Comparison of ENCODE assay signal across 15 cellular contexts in genomic region chr1:22077728-22078127, GRCh38. TPM values are rescaled to one million over a fixed set of nuclear protein-coding genes. Genes with fewer than 3 reads are reported as not detected.
DNase-seq lines count a peak whose midpoint lies in the region; ATAC-seq, FAIRE-seq and TF ChIP-seq lines count a peak whose summit lies in the region.
"Had no signal": no experiment of that assay in that cellular context is flagged by ENCODE, and none has a peak within 500 bp of the region (broad histone marks: within the 10 kb centered on the region; RNA-seq: fewer than 3 reads in every experiment).

No MANE protein-coding gene starts in this region.

- H3K36me3 Mint-ChIP-seq in T-helper 17 cell (ENCODE audit: low read depth), result peaks cover 13% of the 10 kb centered on the region
- H3K36me3 Mint-ChIP-seq in endothelial cell (ENCODE audit: low read depth, unreplicated experiment), result peaks cover 15% of the 10 kb centered on the region

- peaks cover 98% of the 10 kb centered on the region for H3K79me2 ChIP-seq in keratinocyte (ENCODE audit: control insufficient read depth, insufficient read depth, low read length)

- no peaks in the 10 kb centered on the region for H3K9me3 ChIP-seq in left ventricle myocardium inferior (replicated peaks)
- no peaks in the 10 kb centered on the region for H3K9me3 ChIP-seq in T-helper 17 cell (ENCODE audit: control insufficient read depth, low read length, poor library complexity, severe bottlenecking)
- no peaks in the 10 kb centered on the region for H3K9me3 ChIP-seq in keratinocyte (ENCODE audit: control insufficient read depth, low read depth, low read length)
- H3K9me3 ChIP-seq: thyroid gland had no signal

- H3K9me1 ChIP-seq in keratinocyte (ENCODE audit: control insufficient read depth, extremely low read depth, insufficient read depth, low read length), result peaks cover 11% of the 10 kb centered on the region

- no peaks in the 10 kb centered on the region for H3K9me3 Mint-ChIP-seq in endothelial cell (ENCODE audit: unreplicated experiment)
- H3K9me3 Mint-ChIP-seq: dendritic cell treated with granulocyte-macrophage colony-stimulating factor and Interleukin-4, amounts not matched to agents 40 ng/mL and 50 ng/mL, for 4 days; naive B cell had no signal

- FAIRE-seq in keratinocyte (lab: Jason Lieb, UNC), result peak; percentile 74
- FAIRE-seq: D721Med had no signal

- no peak overlapping the region for H2AFZ ChIP-seq in keratinocyte (ENCODE audit: control insufficient read depth, low read length)
- H2AFZ ChIP-seq: hepatocyte had no signal

- H3K4me1 ChIP-seq in left ventricle myocardium inferior (peaks cover 97% of the 10 kb centered on the region), keratinocyte (ENCODE audit: control insufficient read depth, extremely low read depth, insufficient read depth, low read length) (peaks cover 12% of the 10 kb centered on the region)

- dilution Hi-C loops in keratinocyte (cut with MboI; ENCODE audit: extremely low pct_ligation_motif_present, low sequenced_read_pairs), result no loop called here

- H4K20me1 ChIP-seq in keratinocyte (ENCODE audit: control insufficient read depth, extremely low read depth, insufficient read depth, low read length), result peaks cover 51% of the 10 kb centered on the region

- H3K4me3 Mint-ChIP-seq in T-helper 17 cell, result no peak overlapping the region
- no peak overlapping the region for H3K4me3 Mint-ChIP-seq in endothelial cell (ENCODE audit: unreplicated experiment)
- H3K4me3 Mint-ChIP-seq: dendritic cell treated with granulocyte-macrophage colony-stimulating factor and Interleukin-4, amounts not matched to agents 40 ng/mL and 50 ng/mL, for 4 days had no signal

- H3K27me3 ChIP-seq in left ventricle myocardium inferior (ENCODE audit: low read depth), result no peaks in the 10 kb centered on the region
- H3K27me3 ChIP-seq in keratinocyte (ENCODE audit: control insufficient read depth, extremely low read depth, insufficient read depth, low read length), result no peaks in the 10 kb centered on the region
- H3K27me3 ChIP-seq: hepatocyte, thyroid gland had no signal

- no peak overlapping the region for H3K4me2 ChIP-seq in keratinocyte (ENCODE audit: control insufficient read depth, extremely low read depth, insufficient read depth, low read depth, low read length)
- H3K4me2 ChIP-seq: hepatocyte had no signal

- ATAC-seq in Right ventricle myocardium superior (ENCODE audit: poor library complexity), result no peak
- peak; percentile 16 for ATAC-seq in T-helper 17 cell

- H3K4me3 ChIP-seq in left ventricle myocardium inferior (no peak overlapping the region), keratinocyte (ENCODE audit: control insufficient read depth in 2 of 3, extremely low read depth in 1 of 3, insufficient read depth in 2 of 3, low read depth in 1 of 3, low read length in 3 of 3) (no peak overlapping the region)
- H3K4me3 ChIP-seq: hepatocyte, thyroid gland had no signal

- H3K4me1 Mint-ChIP-seq in T-helper 17 cell (peaks cover 68% of the 10 kb centered on the region), endothelial cell (ENCODE audit: unreplicated experiment) (peaks cover 55% of the 10 kb centered on the region)

- intact Hi-C loops in left ventricle myocardium inferior (cut with micrococcal nuclease), result no loop called here
- intact Hi-C loops in Right ventricle myocardium superior (cut with DNase I), result no loop called here

- no peaks in the 10 kb centered on the region for H3K27me3 Mint-ChIP-seq in T-helper 17 cell
- no peaks in the 10 kb centered on the region for H3K27me3 Mint-ChIP-seq in endothelial cell (ENCODE audit: unreplicated experiment)
- H3K27me3 Mint-ChIP-seq: dendritic cell treated with granulocyte-macrophage colony-stimulating factor and Interleukin-4, amounts not matched to agents 40 ng/mL and 50 ng/mL, for 4 days; naive B cell had no signal

- no peak overlapping the region for H3K9ac ChIP-seq in keratinocyte (ENCODE audit: control insufficient read depth, extremely low read depth, insufficient read depth, low read length)

- H3K27ac Mint-ChIP-seq in T-helper 17 cell (peak overlapping the region; percentile 87), endothelial cell (ENCODE audit: unreplicated experiment) (no peak overlapping the region)

- H3K27ac ChIP-seq in left ventricle myocardium inferior (replicated peaks) (peak overlapping the region; percentile 4), keratinocyte (ENCODE audit: control insufficient read depth, insufficient read depth, low read length) (peak overlapping the region; percentile 13)
- H3K27ac ChIP-seq: hepatocyte, thyroid gland had no signal

- H3K36me3 ChIP-seq in left ventricle myocardium inferior (peaks cover 38% of the 10 kb centered on the region), keratinocyte (ENCODE audit: control insufficient read depth in 2 of 2, extremely low read depth in 1 of 2, insufficient read depth in 2 of 2, low read length in 2 of 2) (peaks cover 17 to 23% of the 10 kb centered on the region in 2 experiments)

- no peak for DNase-seq in left ventricle myocardium inferior
- no peak for DNase-seq in Right ventricle myocardium superior
- no peak for DNase-seq in T-helper 17 cell
- DNase-seq in keratinocyte (ENCODE audit: low read depth, low spot score), result no peak
- no peak for DNase-seq in GM19238 (ENCODE audit: insufficient read length, low spot score)
- no peak for DNase-seq in RPMI8226
- no peak for DNase-seq in NCI-H748 (lab: John Stamatoyannopoulos, UW; ENCODE audit: unreplicated experiment)
- DNase-seq in endothelial cell (ENCODE audit: low spot score), result no peak
- DNase-seq: naive B cell, NCI-H1436 treated with DMSO at 0.1 percent for 48 hours, SHP77, thyroid gland had no signal

- TF ChIP-seq CTCF in left ventricle myocardium inferior (IDR thresholded peaks at IDR 0.05; ENCODE audit: borderline replicate concordance) (no peak), keratinocyte (optimal IDR thresholded peaks at IDR 0.05 in 1 of 3, IDR thresholded peaks at IDR 0.05 in 1 of 3, conservative IDR thresholded peaks at IDR 0.05 in 1 of 3; ENCODE audit: extremely low read depth in 1 of 3, insufficient read depth in 2 of 3, low read length in 3 of 3) (no peak), endothelial cell (IDR thresholded peaks at IDR 0.05; ENCODE audit: unreplicated experiment) (no peak)

RNA-seq across cellular contexts. Expression of gene CDC42, which starts 25.2 kb away (rescaled TPM):
- 126 TPM for total RNA-seq in left ventricle myocardium inferior
- 137 TPM for total RNA-seq in Right ventricle myocardium superior
- 100 to 1,000 TPM; 371 to 385 TPM for total RNA-seq in T-helper 17 cell
- 291 to 499 TPM (median 312 TPM) in 3 replicates for polyA plus RNA-seq in keratinocyte
- 195 TPM for polyA plus RNA-seq in keratinocyte (2011; ENCODE audit: low read depth)
- polyA plus RNA-seq in keratinocyte (2011; cell fraction: cytosol; rRNA removed), result 242 and 602 TPM in 2 replicates
- polyA plus RNA-seq in keratinocyte (2011; cell fraction: nucleus; rRNA removed), result 229 and 267 TPM in 2 replicates
- 281 and 347 TPM in 2 replicates for polyA plus RNA-seq in keratinocyte (2012; ENCODE audit: low replicate concordance)
- polyA minus RNA-seq in keratinocyte, result 179 to 521 TPM (median 360 TPM) in 3 replicates
- 262 TPM for polyA minus RNA-seq in keratinocyte (2011; cell fraction: cytosol; rRNA and poly(A)+ RNA removed)
- 79.0 and 142 TPM in 2 replicates for polyA minus RNA-seq in keratinocyte (2011; cell fraction: nucleus; rRNA and poly(A)+ RNA removed)
- total RNA-seq in endothelial cell (ENCODE audit: unreplicated experiment), result 370 TPM
